Comparison of ENCODE assay signal across 11 cellular contexts in the genomic region with DNA sequence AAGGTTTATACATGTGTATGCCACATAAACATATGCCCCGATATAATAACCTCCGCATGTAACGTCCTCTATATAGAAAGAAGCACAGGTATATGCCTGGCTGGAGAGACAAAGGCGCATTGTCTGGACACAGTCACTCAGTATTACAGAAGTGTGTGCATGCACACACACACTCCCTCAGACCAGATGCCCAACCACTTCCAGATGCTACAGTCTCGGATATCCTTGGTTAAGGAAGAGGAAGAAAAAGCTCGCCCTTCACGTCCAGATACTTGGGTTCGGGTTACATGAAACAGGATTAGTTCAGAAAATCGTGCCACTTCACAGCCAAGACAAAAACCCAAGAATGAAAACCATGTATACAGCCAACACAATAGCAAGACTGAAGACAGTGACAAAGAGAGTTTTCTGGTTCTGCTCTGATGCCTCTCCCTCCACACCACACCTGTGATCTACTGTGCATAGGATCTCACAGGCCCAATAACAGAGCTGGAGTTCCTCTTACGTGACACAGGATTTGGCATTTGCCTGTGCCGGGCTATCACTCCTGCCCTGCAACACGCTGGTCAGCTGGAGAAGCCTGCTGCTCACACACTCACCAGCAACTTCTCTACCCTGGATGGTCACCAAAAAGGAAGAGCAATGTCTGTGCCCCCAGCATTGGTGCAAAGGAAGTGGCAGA.
A peak's percentile ranks its signal among the peaks of the same experiment; 100 is the strongest.
DNase-seq lines count a peak whose midpoint lies in the region; ATAC-seq and TF ChIP-seq lines count a peak whose summit lies in the region.
"Had no signal": no experiment of that assay in that cellular context is flagged by ENCODE, and none has a peak within 500 bp of the region (broad histone marks: within the 10 kb centered on the region; RNA-seq: fewer than 3 reads in every experiment).

No MANE protein-coding gene starts in this region.

- POLR2A ChIA-PET in PC-9 (lab: Charles Lee; ENCODE audit: unreplicated experiment), result no interaction called here

- H3F3A ChIP-seq in PC-9 (ENCODE audit: insufficient read depth, low read depth), result no peaks in the 10 kb centered on the region

- H3K4me3 ChIP-seq in BLaER1 (no peak overlapping the region), upper lobe of right lung (no peak overlapping the region), PC-9 (no peak overlapping the region)
- H3K4me3 ChIP-seq: heart left ventricle had no signal

- BruUV-seq in PC-9 (replicated peaks; lab: Mats Ljungman, UMichigan), result no TSS peak

- H3K27ac Mint-ChIP-seq in nephron progenitor cell, result peak overlapping the region; percentile 83

- no peak for TF ChIP-seq CTCF in nephron progenitor cell (IDR thresholded peaks at IDR 0.05)
- no peak for TF ChIP-seq CTCF in upper lobe of right lung (IDR thresholded peaks at IDR 0.05)
- no peak for TF ChIP-seq CTCF in PC-9 (conservative IDR thresholded peaks at IDR 0.05)

- CTCF ChIA-PET in PC-9 (lab: Charles Lee), result no interaction called here

- peak; percentile 32 for DNase-seq in LHCN-M2 (ENCODE audit: low read depth)
- peak in 1 of 61 donors; percentile 7 for DNase-seq in caudate nucleus (lab: John Stamatoyannopoulos, UW)
- no peak for DNase-seq in nephron progenitor cell
- no peak for DNase-seq in NCI-H1048 (lab: John Stamatoyannopoulos, UW)
- no peak for DNase-seq in upper lobe of right lung
- no peak for DNase-seq in PC-9
- DNase-seq in EL, result no peak
- DNase-seq: activated CD4-positive, alpha-beta T cell treated with anti-CD3 and anti-CD28 coated beads, Interleukin-2, amount 50 U/mL, for 1 hour; naive B cell had no signal

- H3K4me2 ChIP-seq in BLaER1, result peak overlapping the region; percentile 87
- no peak overlapping the region for H3K4me2 ChIP-seq in PC-9

- H3K9me3 Mint-ChIP-seq in nephron progenitor cell, result no peaks in the 10 kb centered on the region
- H3K9me3 Mint-ChIP-seq: naive B cell had no signal

- H3K27ac ChIP-seq in BLaER1, result peak overlapping the region; percentile 45
- peak overlapping the region; percentile 52 for H3K27ac ChIP-seq in caudate nucleus (ENCODE audit: low read depth, low read length)
- H3K27ac ChIP-seq in upper lobe of right lung, result no peak overlapping the region
- no peak overlapping the region for H3K27ac ChIP-seq in PC-9

- H3K36me3 ChIP-seq in BLaER1 (peaks cover 54% of the 10 kb centered on the region), upper lobe of right lung (no peaks in the 10 kb centered on the region), PC-9 (ENCODE audit: low read depth) (no peaks in the 10 kb centered on the region)
- H3K36me3 ChIP-seq: heart left ventricle had no signal

- peak overlapping the region; percentile 51 for H3K4me3 Mint-ChIP-seq in nephron progenitor cell

- H3K36me3 Mint-ChIP-seq in nephron progenitor cell (ENCODE audit: low read depth), result no peaks in the 10 kb centered on the region
- H3K36me3 Mint-ChIP-seq: naive B cell had no signal

- H3K4me1 ChIP-seq in BLaER1 (peaks cover 77% of the 10 kb centered on the region), upper lobe of right lung (peaks cover 80% of the 10 kb centered on the region), PC-9 (replicated peaks; ENCODE audit: insufficient read depth) (no peaks in the 10 kb centered on the region)

- peaks cover 97% of the 10 kb centered on the region for H3K4me1 Mint-ChIP-seq in nephron progenitor cell

- ATAC-seq in upper lobe of right lung, result no peak

- H3K9me3 ChIP-seq in BLaER1 (peaks cover 5% of the 10 kb centered on the region; the same call in 1 of the 2 replicates), upper lobe of right lung (no peaks in the 10 kb centered on the region), PC-9 (ENCODE audit: insufficient read depth, low read depth) (no peaks in the 10 kb centered on the region)
- H3K9me3 ChIP-seq: heart left ventricle had no signal

- H4K20me1 ChIP-seq in BLaER1 (peaks cover 97% of the 10 kb centered on the region), PC-9 (ENCODE audit: insufficient read depth) (no peaks in the 10 kb centered on the region)

- no peaks in the 10 kb centered on the region for H3K9me2 ChIP-seq in PC-9 (ENCODE audit: insufficient read depth)

- H3K27me3 Mint-ChIP-seq in nephron progenitor cell (ENCODE audit: low read depth, poor library complexity), result no peaks in the 10 kb centered on the region
- H3K27me3 Mint-ChIP-seq: naive B cell had no signal

- no peaks in the 10 kb centered on the region for H3K79me2 ChIP-seq in PC-9 (ENCODE audit: low read depth)

- no peak overlapping the region for H2AFZ ChIP-seq in PC-9

- H3K27me3 ChIP-seq in BLaER1 (no peaks in the 10 kb centered on the region), upper lobe of right lung (no peaks in the 10 kb centered on the region), PC-9 (ENCODE audit: insufficient read depth, low read depth) (no peaks in the 10 kb centered on the region)
- H3K27me3 ChIP-seq: heart left ventricle had no signal

- H3K9ac ChIP-seq in BLaER1, result no peak overlapping the region

- intact Hi-C loops in upper lobe of right lung (cut with DNase I) (no loop called here), PC-9 (cut with micrococcal nuclease; ENCODE audit: unreplicated experiment) (no loop called here)

Comparison
In these comparisons a context has a peak if more than half of its experiments do, and no peak if none do; other contexts are left out.
1. H3K27ac ChIP-seq: peak in BLaER1 (single experiment) and caudate nucleus (single experiment); none in upper lobe of right lung (single experiment) and PC-9 (single experiment).